21 cellular contexts compared by ENCODE assay signal in the genomic region with DNA sequence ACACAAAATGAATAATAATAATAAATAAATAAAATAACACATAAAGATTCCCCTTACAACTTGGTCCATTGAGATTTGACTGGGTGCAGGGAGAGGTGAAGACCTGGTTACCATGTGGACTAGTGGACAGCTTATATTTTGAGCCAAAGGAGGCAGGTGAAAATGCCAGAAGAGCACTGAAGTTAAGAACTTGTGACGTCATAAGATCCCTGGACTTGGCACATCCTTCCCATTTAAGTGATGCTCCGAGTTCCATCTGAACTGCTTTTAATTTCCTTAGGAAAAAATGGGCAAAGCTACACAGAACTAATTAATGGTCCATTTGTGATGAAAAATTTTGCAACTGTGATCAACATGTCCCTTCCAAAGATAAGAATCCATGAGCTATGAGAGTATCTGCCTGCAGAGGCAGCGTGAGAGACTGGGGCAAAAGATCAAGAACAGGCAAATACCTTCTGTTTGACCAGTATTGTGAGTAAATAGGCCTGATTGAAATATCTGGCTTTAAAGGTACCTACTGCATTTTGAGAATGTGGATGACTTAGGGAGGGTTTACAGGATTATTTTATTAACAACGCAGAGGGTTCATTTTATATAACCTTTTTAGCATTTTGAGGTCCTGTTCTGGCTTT.
"Had no signal": no experiment of that assay in that cellular context is flagged by ENCODE, and none has a peak within 500 bp of the region (broad histone marks: within the 10 kb centered on the region; RNA-seq: fewer than 3 reads in every experiment).

No MANE protein-coding gene starts in this region.

- H3K27ac ChIP-seq: SJSA1, SK-N-MC had no signal

- H3K27me3 ChIP-seq: SJSA1 had no signal

- H3K4me3 ChIP-seq: SJSA1, SK-N-MC had no signal

- H3K4me1 ChIP-seq: SJSA1 had no signal

- H3K36me3 ChIP-seq: SJSA1 had no signal

- DNase-seq: KBM-7, MV-4-11, NCI-H1048, NCI-H1105, NCI-H1417, NCI-H1436 treated with DMSO at 0.1 percent for 48 hours, NCI-H1694, NCI-H187 treated with DMSO at 0.1 percent for 48 hours, NCI-H2029 treated with DMSO at 0.1 percent for 48 hours, NCI-H2171 treated with DMSO at 0.1 percent for 48 hours, NCI-H345, NCI-H446 treated with DMSO at 0.1 percent for 48 hours, NCI-H510A treated with DMSO at 0.1 percent for 48 hours, NCI-H526 treated with DMSO at 0.1 percent for 48 hours, NCI-H774, Right ventricle myocardium superior, RPMI8226, SIG-M5 had no signal

- H3K9me3 ChIP-seq: SJSA1 had no signal

- FAIRE-seq: RCC 7860 had no signal
